Comparison of ENCODE assay signal across 8 cellular contexts in the genomic region with DNA sequence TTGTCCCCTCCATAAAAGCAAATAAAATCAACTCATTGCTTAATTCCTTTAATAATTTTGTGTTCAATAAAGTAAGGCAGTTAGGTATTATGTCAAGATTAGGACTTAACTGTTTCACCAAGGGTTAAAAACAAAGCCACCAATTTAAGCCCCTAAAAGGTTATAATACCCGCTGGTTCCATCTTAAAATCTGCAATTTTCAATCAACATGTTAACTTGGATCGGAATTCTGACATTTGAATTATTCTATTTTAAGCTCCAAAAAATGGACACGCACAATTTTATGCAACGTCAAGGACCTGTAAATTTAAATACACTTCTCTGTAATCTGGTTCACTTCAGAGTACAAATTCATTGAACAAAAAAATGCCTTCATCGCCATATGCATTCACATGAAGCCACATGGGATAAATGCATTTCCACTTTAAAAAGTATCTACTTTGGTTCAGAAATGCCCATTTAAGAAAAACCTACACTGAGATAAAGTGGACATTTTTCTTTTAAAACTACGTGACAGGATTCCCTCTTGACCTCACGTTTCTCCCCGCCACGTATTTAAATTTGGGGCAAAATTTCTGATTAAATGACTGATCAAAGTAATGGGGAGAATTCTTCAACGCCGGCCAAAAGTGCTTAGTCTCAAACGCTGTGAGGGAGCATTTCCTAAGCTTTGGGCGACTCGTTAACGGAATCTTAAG. TPM values are rescaled to one million over a fixed set of nuclear protein-coding genes. Genes with fewer than 3 reads are reported as not detected.
DNase-seq lines count a peak whose midpoint lies in the region; ATAC-seq, FAIRE-seq and TF ChIP-seq lines count a peak whose summit lies in the region.

No MANE protein-coding gene starts in this region.

- H3K36me3 Mint-ChIP-seq in effector memory CD8-positive, alpha-beta T cell (ENCODE audit: insufficient read depth) = peaks cover 6% of the 10 kb centered on the region
- H3K36me3 Mint-ChIP-seq in nephron progenitor cell (ENCODE audit: low read depth) = peaks cover 19% of the 10 kb centered on the region

- H3K4me1 Mint-ChIP-seq in effector memory CD8-positive, alpha-beta T cell (ENCODE audit: low read depth in 2 of 2) = peaks cover 31 to 45% of the 10 kb centered on the region in 2 donors
- peaks cover 34% of the 10 kb centered on the region for H3K4me1 Mint-ChIP-seq in nephron progenitor cell

- H3K4me3 Mint-ChIP-seq in effector memory CD8-positive, alpha-beta T cell = peak overlapping the region; percentile 85 to 97
- H3K4me3 Mint-ChIP-seq in nephron progenitor cell = peak overlapping the region; percentile 98

- H3K4me3 ChIP-seq in OCI-LY7 (ENCODE audit: low read depth, low read length, poor library complexity, severe bottlenecking) = peak overlapping the region; percentile 90

- no peaks in the 10 kb centered on the region for H3K9me3 ChIP-seq in OCI-LY7 (ENCODE audit: low read length)

- TSS peak; percentile 94 for BruUV-seq in OCI-LY7 (replicated peaks; lab: Mats Ljungman, UMichigan)

- H3K27ac Mint-ChIP-seq in effector memory CD8-positive, alpha-beta T cell = peak overlapping the region; percentile 97 to 99
- peak overlapping the region; percentile 100 for H3K27ac Mint-ChIP-seq in nephron progenitor cell

- FAIRE-seq in GM19239 (lab: Jason Lieb, UNC) = no peak

- peaks cover 80% of the 10 kb centered on the region for H3K79me2 ChIP-seq in OCI-LY7 (ENCODE audit: insufficient read depth, low read depth, low read length)

- peaks cover 18% of the 10 kb centered on the region for H3K36me3 ChIP-seq in OCI-LY7 (ENCODE audit: insufficient read depth, low read length)

- peak overlapping the region; percentile 92 for H2AFZ ChIP-seq in OCI-LY7 (ENCODE audit: low read length)

- TF ChIP-seq CTCF in OCI-LY7 (conservative IDR thresholded peaks at IDR 0.05; ENCODE audit: low read length) (no peak), nephron progenitor cell (IDR thresholded peaks at IDR 0.05) (no peak)

- POLR2A ChIA-PET in OCI-LY7 (lab: Charles Lee) = interaction anchor here (1.1 to 1.6 kb wide), 4 partner anchors 9 to 140 kb away, joined by 4 to 6 read pairs (median 5); a partner anchor contains a TSS

- H3K27ac ChIP-seq in OCI-LY7 (ENCODE audit: low read depth, low read length, poor library complexity, severe bottlenecking) = peak overlapping the region; percentile 99

- no peaks in the 10 kb centered on the region for H3K27me3 Mint-ChIP-seq in effector memory CD8-positive, alpha-beta T cell
- no peaks in the 10 kb centered on the region for H3K27me3 Mint-ChIP-seq in nephron progenitor cell (ENCODE audit: low read depth, poor library complexity)

- peak overlapping the region; percentile 87 for H3K4me2 ChIP-seq in OCI-LY7 (ENCODE audit: low read length)

- intact Hi-C loops in OCI-LY7 (cut with micrococcal nuclease; ENCODE audit: unreplicated experiment) = no loop called here

- no peaks in the 10 kb centered on the region for H3K9me3 Mint-ChIP-seq in effector memory CD8-positive, alpha-beta T cell
- H3K9me3 Mint-ChIP-seq in nephron progenitor cell = no peaks in the 10 kb centered on the region

- no peaks in the 10 kb centered on the region for H3K9me2 ChIP-seq in OCI-LY7 (ENCODE audit: insufficient read depth, low read length)

- CTCF ChIA-PET in OCI-LY7 (lab: Charles Lee; ENCODE audit: unreplicated experiment) = interaction anchor here (1.0 kb wide), 1 partner anchor 20 kb away, joined by 4 read pairs; no protein-coding TSS in a partner anchor

- H4K20me1 ChIP-seq in OCI-LY7 (ENCODE audit: insufficient read depth, low read length) = peaks cover 8% of the 10 kb centered on the region; the same call in 1 of the 2 replicates

- peak; percentile 36 for DNase-seq in NCI-H748 (lab: John Stamatoyannopoulos, UW; ENCODE audit: unreplicated experiment)
- DNase-seq in NCI-H748 treated with DMSO at 0.1 percent for 48 hours (lab: John Stamatoyannopoulos, UW) = no peak
- DNase-seq in OCI-LY7 (ENCODE audit: low spot score) = peak; percentile 62
- DNase-seq in effector memory CD8-positive, alpha-beta T cell = no peak
- DNase-seq in nephron progenitor cell = no peak
- DNase-seq in GM19239 (ENCODE audit: insufficient read length, low spot score) = no peak
- no peak for DNase-seq in NCI-H226

- peaks cover 29% of the 10 kb centered on the region for H3K4me1 ChIP-seq in OCI-LY7 (ENCODE audit: insufficient read depth, low read length, poor library complexity, severe bottlenecking)

- no peak for ATAC-seq in effector memory CD8-positive, alpha-beta T cell (replicated peaks)
- no peak for ATAC-seq in HG02759 (IDR thresholded peaks at IDR 0.05; ENCODE audit: unreplicated experiment)

RNA-seq across cellular contexts. Expression of a gene that starts 0.7 kb away (rescaled TPM):
- 3.9 TPM in 2 replicates for total RNA-seq in OCI-LY7 (2014; rRNA removed; shearing (Covaris generic))
- 5.8 TPM in 2 replicates for total RNA-seq in OCI-LY7 (2022)

RNA-seq across cellular contexts. Expression of a gene that starts 0.9 kb away (rescaled TPM):
- total RNA-seq in OCI-LY7 (2014; rRNA removed; shearing (Covaris generic)) = 45.5 and 50.3 TPM in 2 replicates
- 80.0 and 91.0 TPM in 2 replicates for total RNA-seq in OCI-LY7 (2022)

Comparison
In these comparisons a context has a peak if more than half of its experiments do, and no peak if none do; other contexts are left out.
1. DNase-seq: peak in NCI-H748 (single experiment) and OCI-LY7 (single experiment); none in NCI-H748 treated with DMSO at 0.1 percent for 48 hours (single experiment), effector memory CD8-positive, alpha-beta T cell (0 of 3), nephron progenitor cell (single experiment), GM19239 (single experiment) and NCI-H226 (single experiment).